In genomic region chr1:212432706-212433576, GRCh38 we compare ENCODE assay signal across 8 cellular contexts.
DNase-seq lines count a peak whose midpoint lies in the region; ATAC-seq and TF ChIP-seq lines count a peak whose summit lies in the region.

NENF (plus strand) TSS chr1:212432920; CDS start chr1:212432944, 24 bp downstream.

- peak within 1 kb of the TSS; percentile 65 for H3K4me3 ChIP-seq in AG04449 (ENCODE audit: low read depth, low read length)
- H3K4me3 ChIP-seq in choroid plexus epithelial cell (ENCODE audit: low read depth, low read length): peak within 1 kb of the TSS; percentile 67

- ATAC-seq in GM18858 (IDR thresholded peaks at IDR 0.05; ENCODE audit: unreplicated experiment) (peak; percentile 92), HG03064 (IDR thresholded peaks at IDR 0.05; ENCODE audit: low read depth, unreplicated experiment) (peak; percentile 98)

- H3K27ac ChIP-seq in layer of hippocampus (ENCODE audit: low read depth, low read length): peak within 1 kb of the TSS; percentile 66

- no peaks in the 10 kb centered on the region for H3K27me3 ChIP-seq in layer of hippocampus (ENCODE audit: control insufficient read depth, insufficient read depth, low read length)

- POLR2A ChIA-PET in AG04449 (lab: Yijun Ruan, JAX): interaction anchor here (1.0 to 1.3 kb wide), 2 partner anchors 20 to 175 kb away, joined by 3 read pairs; partner anchors contain the start of gene ATF3

- DNase-seq in AG04449 (ENCODE audit: low read depth, low spot score): no peak
- peak; percentile 64 for DNase-seq in NCI-H2196 treated with DMSO at 0.1 percent for 48 hours (lab: John Stamatoyannopoulos, UW; ENCODE audit: unreplicated experiment)
- peak; percentile 87 for DNase-seq in activated CD4-positive, CD25-positive, alpha-beta regulatory T cell treated with anti-CD3 and anti-CD28 coated beads, Interleukin-2, amount 50 U/mL, for 72 hours
- peak; percentile 77 for DNase-seq in choroid plexus epithelial cell (ENCODE audit: low read depth)
- DNase-seq in stimulated activated CD4-positive, alpha-beta T cell treated with anti-CD3 and anti-CD28 coated beads, Interleukin-1b, Interleukin-23, amount 100 ng/mL, for 24 hours (ENCODE audit: low read depth in 4 of 4, low spot score in 1 of 4): peak; percentile 43 to 68 (median 56)

- TF ChIP-seq CTCF in AG04449 (IDR thresholded peaks at IDR 0.05; ENCODE audit: insufficient read depth, low read length, missing control alignments) (no peak), choroid plexus epithelial cell (conservative IDR thresholded peaks at IDR 0.05; ENCODE audit: low read depth, low read length) (no peak)

- CTCF ChIA-PET in AG04449 (lab: Yijun Ruan, JAX): interaction anchor here (0.9 to 2.6 kb wide), 4 partner anchors 24 to 398 kb away, joined by 3 to 23 read pairs (median 6); partner anchors contain the start of gene INTS7
